Comparison of ENCODE assay signal across 19 cellular contexts in the genomic region with DNA sequence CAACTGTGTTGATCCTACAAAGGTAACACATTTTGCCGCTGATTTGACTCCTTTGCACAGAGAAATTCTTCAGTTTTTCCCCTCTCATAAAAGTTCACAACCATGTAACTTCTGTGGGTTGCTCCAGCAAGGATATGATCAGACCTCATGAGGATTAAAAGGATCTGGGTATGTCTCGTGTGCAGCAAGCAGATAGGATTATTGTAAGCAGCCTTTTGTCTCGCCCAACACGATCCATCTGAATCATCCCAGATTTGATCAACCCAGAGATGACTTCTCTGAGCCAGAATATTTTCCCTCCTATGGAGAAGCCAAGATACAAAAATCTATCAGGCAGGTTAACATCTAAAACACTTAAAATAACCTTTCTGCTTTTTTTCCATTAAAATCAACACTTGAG. TPM values are rescaled to one million over a fixed set of nuclear protein-coding genes. Genes with fewer than 3 reads are reported as not detected.
DNase-seq lines count a peak whose midpoint lies in the region; ATAC-seq and TF ChIP-seq lines count a peak whose summit lies in the region.
"Had no signal": no experiment of that assay in that cellular context is flagged by ENCODE, and none has a peak within 500 bp of the region (broad histone marks: within the 10 kb centered on the region; RNA-seq: fewer than 3 reads in every experiment).

No MANE protein-coding gene starts in this region.

- TF ChIP-seq CTCF in A673 (conservative IDR thresholded peaks at IDR 0.05; ENCODE audit: low read depth, low read length) (no peak), HEK293 (tag by site-specific recombination; IDR thresholded peaks at IDR 0.05) (no peak), RWPE2 (IDR thresholded peaks at IDR 0.05; ENCODE audit: poor library complexity, severe bottlenecking) (no peak), foreskin keratinocyte (conservative IDR thresholded peaks at IDR 0.05) (no peak)
- no peak for TF ChIP-seq CTCF in activated CD8-positive, alpha-beta T cell treated with anti-CD3 and anti-CD28 coated beads for 36 hours (IDR thresholded peaks at IDR 0.05)

- H3K27ac ChIP-seq in A673 (ENCODE audit: low read depth, low read length, poor library complexity, severe bottlenecking) (no peak overlapping the region), HEK293 (ENCODE audit: extremely low read depth, low read depth, low read length) (no peak overlapping the region), RWPE2 (ENCODE audit: poor library complexity, severe bottlenecking) (peak overlapping the region; percentile 18), foreskin keratinocyte (no peak overlapping the region)
- H3K27ac ChIP-seq: RWPE1, SJSA1 had no signal

- no peaks in the 10 kb centered on the region for H3K27me3 Mint-ChIP-seq in activated CD8-positive, alpha-beta T cell treated with anti-CD3 and anti-CD28 coated beads for 36 hours

- H3K27me3 ChIP-seq in A673 (replicated peaks; ENCODE audit: insufficient read depth, low read depth, low read length, poor library complexity) (no peaks in the 10 kb centered on the region), RWPE2 (ENCODE audit: insufficient read depth, poor library complexity, severe bottlenecking) (no peaks in the 10 kb centered on the region), foreskin keratinocyte (no peaks in the 10 kb centered on the region)
- H3K27me3 ChIP-seq: SJSA1 had no signal

- H3K36me3 ChIP-seq in A673 (ENCODE audit: insufficient read depth, low read length, poor library complexity, severe bottlenecking) (no peaks in the 10 kb centered on the region), HEK293 (ENCODE audit: control insufficient read depth in 2 of 2, insufficient read depth in 1 of 2, low read length in 2 of 2) (no peaks in the 10 kb centered on the region), RWPE2 (ENCODE audit: low read depth) (peaks cover 4% of the 10 kb centered on the region; the same call in 1 of the 2 replicates)
- H3K36me3 ChIP-seq: SJSA1 had no signal

- intact Hi-C loops in A673 (cut with micrococcal nuclease; ENCODE audit: unreplicated experiment), result no loop called here
- intact Hi-C loops in activated CD8-positive, alpha-beta T cell treated with anti-CD3 and anti-CD28 coated beads for 36 hours (cut with micrococcal nuclease), result no loop called here

- no TSS peak for BruUV-seq in A673 (replicated peaks; lab: Mats Ljungman, UMichigan)

- no peaks in the 10 kb centered on the region for H3K4me1 Mint-ChIP-seq in activated CD8-positive, alpha-beta T cell treated with anti-CD3 and anti-CD28 coated beads for 36 hours (ENCODE audit: low read depth)

- POLR2A ChIA-PET in A673 (lab: Charles Lee; ENCODE audit: low non-redundant PET) (no interaction called here), HEK293 (lab: Yijun Ruan, JAX) (no interaction called here)
- POLR2A ChIA-PET in activated CD8-positive, alpha-beta T cell treated with anti-CD3 and anti-CD28 coated beads for 36 hours (lab: Charles Lee), result no interaction called here

- no peak overlapping the region for H3K4me3 Mint-ChIP-seq in activated CD8-positive, alpha-beta T cell treated with anti-CD3 and anti-CD28 coated beads for 36 hours
- H3K4me3 Mint-ChIP-seq: CD14-positive monocyte, H9 had no signal

- H3K27ac Mint-ChIP-seq in activated CD8-positive, alpha-beta T cell treated with anti-CD3 and anti-CD28 coated beads for 36 hours, result no peak overlapping the region
- H3K27ac Mint-ChIP-seq: H9 had no signal

- ATAC-seq in RWPE2 (ENCODE audit: low read depth) (peak; percentile 35; the same call in 1 of the 3 replicates), foreskin keratinocyte (peak; percentile 37)
- no peak for ATAC-seq in activated CD8-positive, alpha-beta T cell treated with anti-CD3 and anti-CD28 coated beads for 36 hours
- ATAC-seq: PC-3 had no signal

- H3K9me3 Mint-ChIP-seq in activated CD8-positive, alpha-beta T cell treated with anti-CD3 and anti-CD28 coated beads for 36 hours, result no peaks in the 10 kb centered on the region
- H3K9me3 Mint-ChIP-seq: H9 had no signal

- DNase-seq in A673 (ENCODE audit: low spot score) (peak; percentile 33), RWPE2 (ENCODE audit: low spot score) (no peak), foreskin keratinocyte (peak in 1 of 2 donors; percentile 22), AG08396 (ENCODE audit: low spot score) (no peak), ecto neural progenitor cell (ENCODE audit: low spot score) (no peak)
- no peak for DNase-seq in activated CD8-positive, alpha-beta T cell treated with anti-CD3 and anti-CD28 coated beads for 36 hours
- DNase-seq in activated naive CD4-positive, alpha-beta T cell (lab: John Stamatoyannopoulos, UW), result no peak
- DNase-seq: DMS153; EL; H9; NCI-H1436; NCI-H2081; NCI-H524; NK-92 treated with Interleukin-12 subunit alpha and Interleukin-12 subunit beta, amount 100 ng/mL, for 24 hours; PC-3 had no signal

- H3K9me3 ChIP-seq in A673 (ENCODE audit: low read depth, low read length, poor library complexity, severe bottlenecking) (no peaks in the 10 kb centered on the region), HEK293 (ENCODE audit: control insufficient read depth, insufficient read depth, low read depth, low read length) (no peaks in the 10 kb centered on the region), RWPE2 (ENCODE audit: severe bottlenecking) (no peaks in the 10 kb centered on the region)
- H3K9me3 ChIP-seq: SJSA1 had no signal

- CTCF ChIA-PET in A673 (lab: Charles Lee) (no interaction called here), HEK293 (lab: Yijun Ruan, JAX) (interaction anchor here (3.2 kb wide), 1 partner anchor 10 kb away, joined by 15 read pairs; no protein-coding TSS in a partner anchor)
- CTCF ChIA-PET in activated CD8-positive, alpha-beta T cell treated with anti-CD3 and anti-CD28 coated beads for 36 hours (lab: Charles Lee), result no interaction called here

- no peak overlapping the region for H3K4me3 ChIP-seq in A673 (ENCODE audit: low read depth, low read length, poor library complexity, severe bottlenecking)
- no peak overlapping the region for H3K4me3 ChIP-seq in HEK293 (ENCODE audit: low read depth, low read length)
- no peak overlapping the region for H3K4me3 ChIP-seq in RWPE2 (ENCODE audit: severe bottlenecking)
- H3K4me3 ChIP-seq: SJSA1 had no signal

- H3K36me3 Mint-ChIP-seq in activated CD8-positive, alpha-beta T cell treated with anti-CD3 and anti-CD28 coated beads for 36 hours (ENCODE audit: low read depth), result no peaks in the 10 kb centered on the region
- H3K36me3 Mint-ChIP-seq: CD14-positive monocyte had no signal

- H3K4me1 ChIP-seq in A673 (ENCODE audit: insufficient read depth, low read length, poor library complexity, severe bottlenecking) (no peaks in the 10 kb centered on the region), HEK293 (ENCODE audit: control insufficient read depth, insufficient read depth, low read length) (peaks cover 24% of the 10 kb centered on the region), RWPE2 (ENCODE audit: insufficient read depth, poor library complexity, severe bottlenecking) (peaks cover 40% of the 10 kb centered on the region), foreskin keratinocyte (peaks cover 30% of the 10 kb centered on the region)

TF ChIP-seq in HEK293, 187 proteins besides CTCF, POLR2A, EP300 and RAD21:
- TF ChIP-seq, protein P1, sequence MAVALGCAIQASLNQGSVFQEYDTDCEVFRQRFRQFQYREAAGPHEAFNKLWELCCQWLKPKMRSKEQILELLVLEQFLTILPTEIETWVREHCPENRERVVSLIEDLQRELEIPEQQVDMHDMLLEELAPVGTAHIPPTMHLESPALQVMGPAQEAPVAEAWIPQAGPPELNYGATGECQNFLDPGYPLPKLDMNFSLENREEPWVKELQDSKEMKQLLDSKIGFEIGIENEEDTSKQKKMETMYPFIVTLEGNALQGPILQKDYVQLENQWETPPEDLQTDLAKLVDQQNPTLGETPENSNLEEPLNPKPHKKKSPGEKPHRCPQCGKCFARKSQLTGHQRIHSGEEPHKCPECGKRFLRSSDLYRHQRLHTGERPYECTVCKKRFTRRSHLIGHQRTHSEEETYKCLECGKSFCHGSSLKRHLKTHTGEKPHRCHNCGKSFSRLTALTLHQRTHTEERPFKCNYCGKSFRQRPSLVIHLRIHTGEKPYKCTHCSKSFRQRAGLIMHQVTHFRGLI (tag by site-specific recombination; IDR thresholded peaks at IDR 0.05), result 0 out of 2 replicates have a peak, but pooled peaks have one; percentile 13
- TF ChIP-seq ZNF350 (tag by site-specific recombination; IDR thresholded peaks at IDR 0.05) (no peak), ZBTB17 (tag by site-specific recombination; IDR thresholded peaks at IDR 0.05) (peak; percentile 76), ZNF335 (tag by site-specific recombination; conservative IDR thresholded peaks at IDR 0.05) (peak; percentile 9; the same call in 1 of the 2 replicates)

RNA-seq across cellular contexts. Expression of a gene that starts 12.8 kb away (rescaled TPM):
- total RNA-seq in A673 (2021) (58.1 and 59.3 TPM in 2 replicates), foreskin keratinocyte (62.8 and 70.4 TPM in 2 replicates)
- polyA plus RNA-seq in foreskin keratinocyte, result 28.0 and 30.1 TPM in 2 replicates
- 10 to 100 TPM; 52.2 to 53.2 TPM for total RNA-seq in activated CD8-positive, alpha-beta T cell treated with anti-CD3 and anti-CD28 coated beads for 36 hours

RNA-seq across cellular contexts. Expression of a gene that starts 44.6 kb away (rescaled TPM):
- total RNA-seq in A673 (2021) (209 and 230 TPM in 2 replicates), foreskin keratinocyte (71.5 and 78.4 TPM in 2 replicates)
- polyA plus RNA-seq in foreskin keratinocyte, result 108 and 123 TPM in 2 replicates
- 100 to 1,000 TPM; 167 to 173 TPM for total RNA-seq in activated CD8-positive, alpha-beta T cell treated with anti-CD3 and anti-CD28 coated beads for 36 hours
